8 cellular contexts compared by ENCODE assay signal in the genomic region with DNA sequence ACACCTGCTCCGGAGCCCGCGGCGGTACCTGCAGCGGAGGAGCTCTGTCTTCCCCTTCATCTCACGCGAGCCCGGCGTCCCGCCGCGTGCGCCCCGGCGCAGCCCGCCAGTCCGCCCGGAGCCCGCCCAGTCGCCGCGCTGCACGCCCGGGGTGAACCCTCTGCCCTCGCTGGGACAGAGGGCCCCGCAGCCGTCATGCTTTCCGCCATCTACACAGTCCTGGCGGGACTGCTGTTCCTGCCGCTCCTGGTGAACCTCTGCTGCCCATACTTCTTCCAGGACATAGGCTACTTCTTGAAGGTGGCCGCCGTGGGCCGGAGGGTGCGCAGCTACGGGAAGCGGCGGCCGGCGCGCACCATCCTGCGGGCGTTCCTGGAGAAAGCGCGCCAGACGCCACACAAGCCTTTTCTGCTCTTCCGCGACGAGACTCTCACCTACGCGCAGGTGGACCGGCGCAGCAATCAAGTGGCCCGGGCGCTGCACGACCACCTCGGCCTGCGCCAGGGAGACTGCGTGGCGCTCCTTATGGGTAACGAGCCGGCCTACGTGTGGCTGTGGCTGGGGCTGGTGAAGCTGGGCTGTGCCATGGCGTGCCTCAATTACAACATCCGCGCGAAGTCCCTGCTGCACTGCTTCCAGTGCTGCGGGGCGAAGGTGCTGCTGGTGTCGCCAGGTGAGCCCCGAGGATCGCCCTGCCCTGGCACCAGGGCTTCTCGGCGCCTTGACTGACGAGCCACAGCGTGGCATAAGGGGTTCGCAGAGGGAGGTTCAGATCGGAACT. TPM values are rescaled to one million over a fixed set of nuclear protein-coding genes. Genes with fewer than 3 reads are reported as not detected.
DNase-seq lines count a peak whose midpoint lies in the region; ATAC-seq, FAIRE-seq and TF ChIP-seq lines count a peak whose summit lies in the region.

No MANE protein-coding gene starts in this region.

- DNase-seq in BJ (ENCODE audit: low read depth) (no peak), T-cell (peak in 25 of 34 experiments; percentile 3 to 40 (median 18)), left lobe of liver (ENCODE audit: low spot score) (no peak), D721Med (ENCODE audit: insufficient read length, low spot score) (no peak)
- DNase-seq in central memory CD8-positive, alpha-beta T cell (ENCODE audit: low spot score in 2 of 2): peak; percentile 21 to 24
- DNase-seq in stimulated activated CD4-positive, alpha-beta T cell treated with anti-CD3 and anti-CD28 coated beads, TNF-alpha, amount 100 ng/mL, for 48 hours (ENCODE audit: low read depth in 3 of 3): peak in 2 of 3 donors; percentile 14 to 27

- no peak for TF ChIP-seq CTCF in BJ (IDR thresholded peaks at IDR 0.05; ENCODE audit: insufficient read depth, low read depth, low read length)
- no peak for TF ChIP-seq CTCF in D721Med (IDR thresholded peaks at IDR 0.05; ENCODE audit: insufficient read depth, missing control alignments)

- H3K4me3 Mint-ChIP-seq in T-cell: peak overlapping the region; percentile 82 to 97 (median 86)
- peak overlapping the region; percentile 96 for H3K4me3 Mint-ChIP-seq in central memory CD8-positive, alpha-beta T cell

- POLR2A ChIA-PET in BJ (lab: Charles Lee) (no interaction called here), T-cell (lab: Charles Lee) (interaction anchor here in 1 of 2 donors (0.5 kb wide), 1 partner anchor 1050 kb away, joined by 3 read pairs; no protein-coding TSS in a partner anchor)

- H3K27me3 ChIP-seq in BJ (ENCODE audit: control insufficient read depth, insufficient read depth, low read length): peaks cover 5% of the 10 kb centered on the region

- H3K4me1 Mint-ChIP-seq in T-cell: peaks cover 15 to 18% (median 18%) of the 10 kb centered on the region in 3 donors
- peaks cover 24% of the 10 kb centered on the region for H3K4me1 Mint-ChIP-seq in central memory CD8-positive, alpha-beta T cell

- no peak overlapping the region for H3K27ac Mint-ChIP-seq in T-cell
- H3K27ac Mint-ChIP-seq in central memory CD8-positive, alpha-beta T cell (ENCODE audit: low read depth): peak overlapping the region; percentile 61

- ATAC-seq in GM19324 (IDR thresholded peaks at IDR 0.05; ENCODE audit: low FRiP score, unreplicated experiment) (peak; percentile 33), HG03571 (IDR thresholded peaks at IDR 0.05; ENCODE audit: unreplicated experiment) (peak; percentile 41), T-cell (replicated peaks in 1 of 4) (peak; percentile 64 to 70 (median 68)), left lobe of liver (peak; percentile 40)
- ATAC-seq in central memory CD8-positive, alpha-beta T cell (replicated peaks; ENCODE audit: extremely low read depth, poor library complexity, severe bottlenecking): peak; percentile 62

- no peaks in the 10 kb centered on the region for H3K9me3 Mint-ChIP-seq in T-cell
- H3K9me3 Mint-ChIP-seq in central memory CD8-positive, alpha-beta T cell: no peaks in the 10 kb centered on the region

- H3K4me3 ChIP-seq in BJ (ENCODE audit: low read depth, low read length): peak overlapping the region; percentile 43

- no peak for FAIRE-seq in D721Med (lab: Jason Lieb, UNC)

- CTCF ChIA-PET in BJ (lab: Yijun Ruan, JAX) (interaction anchor here (1.2 to 2.8 kb wide), 3 partner anchors 10 to 133 kb away, joined by 3 to 8 read pairs (median 5); no protein-coding TSS in a partner anchor), T-cell (lab: Charles Lee) (interaction anchor here in 1 of 2 donors (0.5 to 2.0 kb wide), 3 partner anchors 133 to 171 kb away, joined by 3 to 14 read pairs (median 3); no protein-coding TSS in a partner anchor)

- H3K36me3 Mint-ChIP-seq in T-cell: no peaks in the 10 kb centered on the region
- peaks cover 2% of the 10 kb centered on the region for H3K36me3 Mint-ChIP-seq in central memory CD8-positive, alpha-beta T cell (ENCODE audit: insufficient read depth)

- no peaks in the 10 kb centered on the region for H3K36me3 ChIP-seq in BJ (ENCODE audit: control insufficient read depth, insufficient read depth, low read length)

- H3K27me3 Mint-ChIP-seq in T-cell: peaks cover 29 to 35% of the 10 kb centered on the region in 2 donors
- H3K27me3 Mint-ChIP-seq in central memory CD8-positive, alpha-beta T cell: no peaks in the 10 kb centered on the region

RNA-seq across cellular contexts. Expression of gene SLC27A2, which starts 0.4 kb away (rescaled TPM):
- polyA plus RNA-seq in BJ (2011; rRNA removed): 0.22 and 0.34 TPM in 2 replicates
- polyA minus RNA-seq in BJ (2011; rRNA and poly(A)+ RNA removed): 0.15 and 0.28 TPM in 2 replicates
- 1 to 10 TPM in 2 of 5 donors, under 1 TPM in 3; 0.56 to 1.1 (median 0.70) TPM for total RNA-seq in T-cell
- total RNA-seq in left lobe of liver: 153 TPM

Comparison
In these comparisons a context has a peak if more than half of its experiments do, and no peak if none do; other contexts are left out.
1. DNase-seq: peak in T-cell (25 of 34), central memory CD8-positive, alpha-beta T cell (2 of 2) and stimulated activated CD4-positive, alpha-beta T cell treated with anti-CD3 and anti-CD28 coated beads, TNF-alpha, amount 100 ng/mL, for 48 hours (2 of 3); none in BJ (single experiment), left lobe of liver (single experiment) and D721Med (single experiment).
2. RNA of gene SLC27A2, which starts 0.4 kb away (total RNA-seq): 153 TPM in left lobe of liver (single experiment); 0.56 to 1.1 TPM in T-cell; every median in the first group is over 10 times any median in the second.
3. Peak in every context shown above with its lines, with median percentiles within 50 percentile points of each other: ATAC-seq.